8 cellular contexts compared by ENCODE assay signal in the genomic region with DNA sequence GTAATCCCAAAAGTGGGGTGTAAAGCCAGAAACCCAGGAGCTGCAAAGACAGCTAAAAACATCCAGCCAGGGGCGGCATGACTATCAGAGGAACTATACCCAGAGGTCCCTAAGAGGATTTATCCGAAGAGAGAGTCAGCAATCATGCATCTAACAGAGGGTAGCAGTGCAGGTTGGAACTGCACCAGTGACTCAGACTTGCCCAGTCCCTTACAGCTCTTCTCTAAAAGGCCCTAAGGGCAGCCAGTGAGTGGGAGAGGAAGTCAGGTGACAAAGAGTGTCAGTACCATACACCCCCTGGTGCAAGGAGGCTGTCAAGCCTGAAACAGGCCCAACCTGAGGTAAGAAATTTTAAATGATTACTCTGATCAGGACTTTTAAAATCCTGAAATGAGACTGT.
DNase-seq lines count a peak whose midpoint lies in the region; ATAC-seq and TF ChIP-seq lines count a peak whose summit lies in the region.

No MANE protein-coding gene starts in this region.

- no peak overlapping the region for H3K27ac Mint-ChIP-seq in effector memory CD8-positive, alpha-beta T cell

- H3K9me3 Mint-ChIP-seq in effector memory CD8-positive, alpha-beta T cell = no peaks in the 10 kb centered on the region

- DNase-seq in stimulated activated CD4-positive, alpha-beta T cell treated with anti-CD3 and anti-CD28 coated beads, Interleukin-12 subunit alpha, Interleukin-12 subunit beta, amount 100 ng/mL, for 24 hours (ENCODE audit: low read depth in 2 of 2) = peak; percentile 3 to 17
- no peak for DNase-seq in stimulated activated CD4-positive, alpha-beta T cell treated with anti-CD3 and anti-CD28 coated beads, Interleukin-2, amount 100 ng/mL, for 48 hours
- DNase-seq in RWPE1 (ENCODE audit: low spot score) (peak; percentile 23), NCI-H2196 treated with DMSO at 0.1 percent for 48 hours (lab: John Stamatoyannopoulos, UW; ENCODE audit: unreplicated experiment) (no peak)
- DNase-seq in effector memory CD8-positive, alpha-beta T cell = peak in 2 of 3 experiments; percentile 5 to 12
- DNase-seq in stimulated activated CD8-positive, alpha-beta memory T cell treated with anti-CD3 and anti-CD28 coated beads, Interleukin-4, amount 100 ng/mL, for 24 hours (ENCODE audit: low read depth) = peak; percentile 15
- DNase-seq in effector CD8-positive, alpha-beta T cell (lab: John Stamatoyannopoulos, UW) = no peak

- H3K27me3 Mint-ChIP-seq in effector memory CD8-positive, alpha-beta T cell = no peaks in the 10 kb centered on the region

- H3K4me3 Mint-ChIP-seq in effector memory CD8-positive, alpha-beta T cell = no peak overlapping the region

- peaks cover 26 to 30% of the 10 kb centered on the region in 2 donors for H3K4me1 Mint-ChIP-seq in effector memory CD8-positive, alpha-beta T cell (ENCODE audit: low read depth in 2 of 2)

- no peak overlapping the region for H3K27ac ChIP-seq in RWPE1

- POLR2A ChIA-PET in RWPE1 (lab: Yijun Ruan, JAX; ENCODE audit: low non-redundant PET) = no interaction called here

- ATAC-seq in HG02884 (IDR thresholded peaks at IDR 0.05; ENCODE audit: unreplicated experiment) = peak; percentile 93
- peak; percentile 73 for ATAC-seq in effector memory CD8-positive, alpha-beta T cell (replicated peaks)

- no peak for TF ChIP-seq CTCF in RWPE1 (conservative IDR thresholded peaks at IDR 0.05; ENCODE audit: low read depth)

- H3K36me3 Mint-ChIP-seq in effector memory CD8-positive, alpha-beta T cell (ENCODE audit: insufficient read depth) = no peaks in the 10 kb centered on the region

- CTCF ChIA-PET in RWPE1 (lab: Yijun Ruan, JAX) = no interaction called here

Comparison
In these comparisons a context has a peak if more than half of its experiments do, and no peak if none do; other contexts are left out.
1. DNase-seq: peak in stimulated activated CD4-positive, alpha-beta T cell treated with anti-CD3 and anti-CD28 coated beads, Interleukin-12 subunit alpha, Interleukin-12 subunit beta, amount 100 ng/mL, for 24 hours (2 of 2), RWPE1 (single experiment), effector memory CD8-positive, alpha-beta T cell (2 of 3) and stimulated activated CD8-positive, alpha-beta memory T cell treated with anti-CD3 and anti-CD28 coated beads, Interleukin-4, amount 100 ng/mL, for 24 hours (single experiment); none in stimulated activated CD4-positive, alpha-beta T cell treated with anti-CD3 and anti-CD28 coated beads, Interleukin-2, amount 100 ng/mL, for 48 hours (0 of 2), effector CD8-positive, alpha-beta T cell (single experiment) and NCI-H2196 treated with DMSO at 0.1 percent for 48 hours (single experiment).